ENCODE assay signal across 8 cellular contexts in genomic region chr5:37248970-37249819, GRCh38. TPM values are rescaled to one million over a fixed set of nuclear protein-coding genes. Genes with fewer than 3 reads are reported as not detected.
DNase-seq lines count a peak whose midpoint lies in the region; ATAC-seq and TF ChIP-seq lines count a peak whose summit lies in the region.

Gene CPLANE1, minus strand, starts transcription at chr5:37249376. Its CDS starts 1,678 bp downstream, at chr5:37247698.

- peak within 1 kb of the TSS; percentile 84 for H3K27ac Mint-ChIP-seq in Calu3 (ENCODE audit: unreplicated experiment)
- peak within 1 kb of the TSS; percentile 83 for H3K27ac Mint-ChIP-seq in stimulated activated memory B cell treated with anti-CD40 and anti-IgM and Interleukin-4, amounts not matched to agents 10 μg/mL and 1 μg/mL and 100 μg/mL, for 72 hours

- CTCF ChIA-PET in Calu3 (lab: Charles Lee) = interaction anchor here (0.6 to 1.5 kb wide), 4 partner anchors 14 to 26 kb away, joined by 3 to 6 read pairs (median 4); no protein-coding TSS in a partner anchor

- no peaks in the 10 kb centered on the region for H3K9me3 Mint-ChIP-seq in Calu3 (ENCODE audit: low read depth, unreplicated experiment)
- H3K9me3 Mint-ChIP-seq in activated T-cell treated with anti-CD3 and anti-CD28 coated beads, Interleukin-2, amount 50 U/mL, for 4 hours = peaks cover under 1% of the 10 kb centered on the region
- H3K9me3 Mint-ChIP-seq in stimulated activated memory B cell treated with anti-CD40 and anti-IgM and Interleukin-4, amounts not matched to agents 10 μg/mL and 1 μg/mL and 100 μg/mL, for 72 hours = no peaks in the 10 kb centered on the region

- peak; percentile 75 for DNase-seq in Calu3
- peak; percentile 89 for DNase-seq in GM20000 (ENCODE audit: low spot score)
- peak; percentile 43 for DNase-seq in HS-27A (ENCODE audit: low read depth)
- peak; percentile 38 for DNase-seq in activated T-cell treated with anti-CD3 and anti-CD28 coated beads, Interleukin-2, amount 50 U/mL, for 4 hours
- DNase-seq in esophagus muscularis mucosa (ENCODE audit: extremely low spot score) = peak; percentile 93
- DNase-seq in myocyte (ENCODE audit: low read depth) = peak; percentile 91

- H3K4me3 Mint-ChIP-seq in Calu3 (ENCODE audit: low read depth, unreplicated experiment) = peak within 1 kb of the TSS; percentile 87
- peak within 1 kb of the TSS; percentile 86 for H3K4me3 Mint-ChIP-seq in activated T-cell treated with anti-CD3 and anti-CD28 coated beads, Interleukin-2, amount 50 U/mL, for 4 hours
- peak within 1 kb of the TSS; percentile 94 for H3K4me3 Mint-ChIP-seq in stimulated activated memory B cell treated with anti-CD40 and anti-IgM and Interleukin-4, amounts not matched to agents 10 μg/mL and 1 μg/mL and 100 μg/mL, for 72 hours

- H3K4me1 ChIP-seq in OCI-LY3 (ENCODE audit: low read length) (peaks cover 4% of the 10 kb centered on the region), esophagus muscularis mucosa (peaks cover 9 to 47% (median 46%) of the 10 kb centered on the region in 4 donors)

- TF ChIP-seq EP300 in esophagus muscularis mucosa (IDR thresholded peaks at IDR 0.05) = no peak

- H3K36me3 ChIP-seq in OCI-LY3 (replicated peaks; ENCODE audit: low read depth, low read length) = no peaks in the 10 kb centered on the region
- peaks cover 0 to 1% (median under 1%) of the 10 kb centered on the region in 4 donors for H3K36me3 ChIP-seq in esophagus muscularis mucosa

- H2AFZ ChIP-seq in OCI-LY3 (ENCODE audit: low read depth, low read length) = peak within 1 kb of the TSS; percentile 86

- TF ChIP-seq CTCF in Calu3 (IDR thresholded peaks at IDR 0.05; ENCODE audit: unreplicated experiment) = no peak
- no peak for TF ChIP-seq CTCF in GM20000 (IDR thresholded peaks at IDR 0.05; ENCODE audit: extremely low read depth, missing control alignments)
- TF ChIP-seq CTCF in OCI-LY3 (IDR thresholded peaks at IDR 0.05; ENCODE audit: low read depth, low read length) = no peak; the same call in 1 of the 2 replicates
- peak in 1 of 3 experiments; percentile 11 for TF ChIP-seq CTCF in esophagus muscularis mucosa (IDR thresholded peaks at IDR 0.05)

- H3K4me1 Mint-ChIP-seq in Calu3 (ENCODE audit: low read depth, unreplicated experiment) = peaks cover 8% of the 10 kb centered on the region
- H3K4me1 Mint-ChIP-seq in activated T-cell treated with anti-CD3 and anti-CD28 coated beads, Interleukin-2, amount 50 U/mL, for 4 hours (ENCODE audit: low read depth) = peaks cover 7% of the 10 kb centered on the region
- peaks cover 6% of the 10 kb centered on the region for H3K4me1 Mint-ChIP-seq in stimulated activated memory B cell treated with anti-CD40 and anti-IgM and Interleukin-4, amounts not matched to agents 10 μg/mL and 1 μg/mL and 100 μg/mL, for 72 hours

- H3K27me3 ChIP-seq in OCI-LY3 (ENCODE audit: low read depth, low read length) = no peaks in the 10 kb centered on the region
- H3K27me3 ChIP-seq in esophagus muscularis mucosa = no peaks in the 10 kb centered on the region

- peak within 1 kb of the TSS; percentile 76 for H3K9ac ChIP-seq in OCI-LY3 (ENCODE audit: low read length)

- intact Hi-C loops in Calu3 (cut with micrococcal nuclease; ENCODE audit: unreplicated experiment) (no loop called here), esophagus muscularis mucosa (cut with DNase I) (loop anchor here (10.0 kb wide), 1 partner anchor 46 kb away; no protein-coding TSS in a partner anchor)

- peak; percentile 93 to 94 for ATAC-seq in activated T-cell treated with anti-CD3 and anti-CD28 coated beads, Interleukin-2, amount 50 U/mL, for 4 hours
- peak; percentile 92 for ATAC-seq in stimulated activated memory B cell treated with anti-CD40 and anti-IgM and Interleukin-4, amounts not matched to agents 10 μg/mL and 1 μg/mL and 100 μg/mL, for 72 hours

- H3K27ac ChIP-seq in OCI-LY3 (ENCODE audit: low read length) (peak within 1 kb of the TSS; percentile 38), esophagus muscularis mucosa (replicated peaks in 1 of 4) (peak within 1 kb of the TSS; percentile 91 to 98 (median 95))

- no TSS peak for BruUV-seq in Calu3 (replicated peaks; lab: Mats Ljungman, UMichigan)

- H3K4me3 ChIP-seq in OCI-LY3 (ENCODE audit: low read length) (peak within 1 kb of the TSS; percentile 89), esophagus muscularis mucosa (peak within 1 kb of the TSS; percentile 70 to 92 (median 86))

- H3K9me3 ChIP-seq in OCI-LY3 (ENCODE audit: insufficient read depth, low read length) = no peaks in the 10 kb centered on the region
- no peaks in the 10 kb centered on the region for H3K9me3 ChIP-seq in esophagus muscularis mucosa

- no peaks in the 10 kb centered on the region for H3K79me2 ChIP-seq in OCI-LY3 (ENCODE audit: low read length)

- no peaks in the 10 kb centered on the region for H4K20me1 ChIP-seq in OCI-LY3 (ENCODE audit: insufficient read depth, low read length)

- TF ChIP-seq POLR2A in esophagus muscularis mucosa (IDR thresholded peaks at IDR 0.05; ENCODE audit: low read depth) = no peak

- no peaks in the 10 kb centered on the region for H3K27me3 Mint-ChIP-seq in Calu3 (ENCODE audit: unreplicated experiment)
- no peaks in the 10 kb centered on the region for H3K27me3 Mint-ChIP-seq in activated T-cell treated with anti-CD3 and anti-CD28 coated beads, Interleukin-2, amount 50 U/mL, for 4 hours (ENCODE audit: low read depth)
- no peaks in the 10 kb centered on the region for H3K27me3 Mint-ChIP-seq in stimulated activated memory B cell treated with anti-CD40 and anti-IgM and Interleukin-4, amounts not matched to agents 10 μg/mL and 1 μg/mL and 100 μg/mL, for 72 hours

- peaks cover 19% of the 10 kb centered on the region for H3K36me3 Mint-ChIP-seq in Calu3 (ENCODE audit: insufficient read depth, unreplicated experiment)
- no peaks in the 10 kb centered on the region for H3K36me3 Mint-ChIP-seq in activated T-cell treated with anti-CD3 and anti-CD28 coated beads, Interleukin-2, amount 50 U/mL, for 4 hours (ENCODE audit: insufficient read depth)
- no peaks in the 10 kb centered on the region for H3K36me3 Mint-ChIP-seq in stimulated activated memory B cell treated with anti-CD40 and anti-IgM and Interleukin-4, amounts not matched to agents 10 μg/mL and 1 μg/mL and 100 μg/mL, for 72 hours

- peak within 1 kb of the TSS; percentile 75 for H3K4me2 ChIP-seq in OCI-LY3 (ENCODE audit: low read length)

- WGBS in esophagus muscularis mucosa = 1% methylated on average over 42 of the region's 88 CpGs

RNA-seq across cellular contexts. Expression of gene CPLANE1, which starts in this region (rescaled TPM):
- total RNA-seq in Calu3 (2022) (10.1 and 12.1 TPM in 2 replicates), esophagus muscularis mucosa (10 to 100 TPM; 17.0 to 24.5 (median 19.1) TPM), myocyte (21.6 and 31.2 TPM in 2 replicates)
- 1 to 10 TPM; 1.4 to 4.2 (median 1.4) TPM for total RNA-seq in activated T-cell treated with anti-CD3 and anti-CD28 coated beads, Interleukin-2, amount 50 U/mL, for 4 hours
- 8.6 TPM for polyA plus RNA-seq in myocyte (2012)

Comparison
In these comparisons a context has a peak if more than half of its experiments do, and no peak if none do; other contexts are left out.
1. Peak in every context shown above with its lines: DNase-seq, ATAC-seq, H3K4me3 ChIP-seq and H3K27ac ChIP-seq.
2. DNase-seq: peak in every context shown above with its lines; median percentile 93 in esophagus muscularis mucosa; 91 in myocyte; 89 in GM20000; 75 in Calu3; 43 in HS-27A; 38 in activated T-cell treated with anti-CD3 and anti-CD28 coated beads, Interleukin-2, amount 50 U/mL, for 4 hours.